ENCODE assay signal across 15 cellular contexts in the genomic region with DNA sequence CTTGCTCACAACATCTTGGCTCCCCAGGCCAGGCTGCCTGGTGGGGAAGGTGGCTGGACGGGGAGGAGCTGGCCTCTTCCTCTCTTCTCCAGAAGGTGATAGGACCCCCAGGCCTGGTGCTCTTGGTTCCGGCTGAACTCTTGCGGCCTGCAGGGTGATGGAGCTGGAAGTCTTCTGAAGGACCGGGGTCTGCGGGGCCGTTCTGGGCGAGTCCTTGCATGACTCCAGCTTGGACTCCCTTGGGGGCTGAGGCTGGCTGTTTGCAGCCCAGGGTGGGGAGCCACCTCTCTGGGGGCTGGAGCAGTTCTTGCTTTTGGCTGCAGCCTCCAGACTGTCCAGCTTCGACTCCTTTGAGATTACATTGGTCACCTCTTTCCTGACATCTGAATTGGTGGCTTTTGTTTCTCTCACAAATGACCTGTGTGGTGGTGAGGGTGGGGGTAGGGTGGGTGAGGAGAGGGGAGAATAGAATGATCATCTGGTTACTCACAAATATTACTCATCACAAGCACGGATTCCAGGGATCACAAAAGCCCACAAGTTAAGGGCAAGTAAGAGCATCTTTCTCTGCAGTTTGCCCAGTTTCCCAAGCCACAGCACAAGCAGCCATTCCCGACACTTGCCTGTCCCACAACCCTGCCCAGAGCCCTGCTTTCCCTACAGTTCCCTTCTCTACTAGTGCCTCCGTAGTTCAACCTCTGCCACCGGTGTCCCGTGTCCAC.
DNase-seq lines count a peak whose midpoint lies in the region; ATAC-seq and TF ChIP-seq lines count a peak whose summit lies in the region.
"Had no signal": no experiment of that assay in that cellular context is flagged by ENCODE, and none has a peak within 500 bp of the region (broad histone marks: within the 10 kb centered on the region; RNA-seq: fewer than 3 reads in every experiment).

No MANE protein-coding gene starts in this region.

- H3K27me3 Mint-ChIP-seq in nephron progenitor cell (ENCODE audit: low read depth, poor library complexity), result peaks cover 8% of the 10 kb centered on the region
- no peaks in the 10 kb centered on the region for H3K27me3 Mint-ChIP-seq in CD4-positive, alpha-beta T cell

- H3K9me3 Mint-ChIP-seq in nephron progenitor cell, result peaks cover 5% of the 10 kb centered on the region
- no peaks in the 10 kb centered on the region for H3K9me3 Mint-ChIP-seq in CD4-positive, alpha-beta T cell

- H3K36me3 Mint-ChIP-seq in nephron progenitor cell (ENCODE audit: low read depth), result peaks cover 16% of the 10 kb centered on the region
- no peaks in the 10 kb centered on the region for H3K36me3 Mint-ChIP-seq in CD4-positive, alpha-beta T cell (ENCODE audit: low read depth)

- H3K36me3 ChIP-seq in SK-N-SH (replicated peaks in 1 of 2; ENCODE audit: control insufficient read depth in 1 of 2, insufficient read depth in 2 of 2, low read length in 1 of 2), result peaks cover 61 to 81% of the 10 kb centered on the region in 2 experiments
- H3K36me3 ChIP-seq: adrenal gland, suprapubic skin had no signal

- intact Hi-C loops in CD4-positive, alpha-beta T cell (cut with DNase I, micrococcal nuclease), result no loop called here

- no peak overlapping the region for H3K4me3 ChIP-seq in SK-N-SH (ENCODE audit: low read depth in 2 of 2, low read length in 1 of 2)
- H3K4me3 ChIP-seq in skeletal muscle cell (ENCODE audit: low read depth, low read length), result no peak overlapping the region
- H3K4me3 ChIP-seq: adrenal gland, SK-N-MC, suprapubic skin had no signal

- peaks cover 2 to 42% of the 10 kb centered on the region in 2 experiments; a peak in 3 of 4 replicates for H3K4me1 ChIP-seq in SK-N-SH (ENCODE audit: control insufficient read depth in 1 of 2, insufficient read depth in 2 of 2, low read depth in 1 of 2, low read length in 1 of 2)
- H3K4me1 ChIP-seq: adrenal gland, suprapubic skin had no signal

- ATAC-seq in omental fat pad (ENCODE audit: low FRiP score), result no peak
- ATAC-seq in CD4-positive, alpha-beta T cell (ENCODE audit: poor library complexity), result no peak

- H3K27ac Mint-ChIP-seq in nephron progenitor cell, result no peak overlapping the region
- H3K27ac Mint-ChIP-seq in CD4-positive, alpha-beta T cell, result no peak overlapping the region

- H3K9ac ChIP-seq in SK-N-SH, result peak overlapping the region; percentile 78

- 58% methylated on average over 12 of the region's 13 CpGs for WGBS in SK-N-SH (ENCODE audit: low lambda C conversion rate)

- no peaks in the 10 kb centered on the region for H4K20me1 ChIP-seq in SK-N-SH (ENCODE audit: insufficient read depth)

- no peak overlapping the region for H2AFZ ChIP-seq in SK-N-SH (ENCODE audit: low read depth)

- no peaks in the 10 kb centered on the region for H3K9me3 ChIP-seq in SK-N-SH
- H3K9me3 ChIP-seq in CD4-positive, alpha-beta T cell (ENCODE audit: control insufficient read depth, low read length), result no peaks in the 10 kb centered on the region
- H3K9me3 ChIP-seq: adrenal gland, suprapubic skin had no signal

- peaks cover 16% of the 10 kb centered on the region for H3F3A ChIP-seq in SK-N-SH (replicated peaks; ENCODE audit: insufficient read depth)

- CTCF ChIA-PET in SK-N-SH (lab: Yijun Ruan, JAX), result interaction anchor here (0.9 to 1.7 kb wide), 3 partner anchors 10 to 92 kb away, joined by 3 to 7 read pairs (median 6); no protein-coding TSS in a partner anchor
- CTCF ChIA-PET in CD4-positive, alpha-beta T cell (lab: Charles Lee), result interaction anchor here (1.3 kb wide), 1 partner anchor 10 kb away, joined by 3 read pairs; no protein-coding TSS in a partner anchor

- no peak for TF ChIP-seq RAD21 in SK-N-SH (IDR thresholded peaks at IDR 0.05; ENCODE audit: low read length)

- no peak overlapping the region for H3K4me3 Mint-ChIP-seq in nephron progenitor cell
- H3K4me3 Mint-ChIP-seq in CD4-positive, alpha-beta T cell, result no peak overlapping the region

- no peaks in the 10 kb centered on the region for H3K9me2 ChIP-seq in SK-N-SH

- TF ChIP-seq CTCF in SK-N-SH (IDR thresholded peaks at IDR 0.05), result no peak
- TF ChIP-seq CTCF in nephron progenitor cell (IDR thresholded peaks at IDR 0.05), result no peak
- no peak for TF ChIP-seq CTCF in omental fat pad (IDR thresholded peaks at IDR 0.05)
- no peak for TF ChIP-seq CTCF in CD4-positive, alpha-beta T cell (IDR thresholded peaks at IDR 0.05)

- H3K27me3 ChIP-seq in SK-N-SH (ENCODE audit: insufficient read depth), result no peaks in the 10 kb centered on the region
- no peaks in the 10 kb centered on the region for H3K27me3 ChIP-seq in CD4-positive, alpha-beta T cell (ENCODE audit: control insufficient read depth, insufficient read depth, low read length)
- H3K27me3 ChIP-seq: suprapubic skin had no signal

- H3K79me2 ChIP-seq in SK-N-SH (ENCODE audit: insufficient read depth), result peaks cover 51% of the 10 kb centered on the region

- TF ChIP-seq EP300 in SK-N-SH (IDR thresholded peaks at IDR 0.05; ENCODE audit: borderline replicate concordance in 1 of 2, low read depth in 1 of 2, low read length in 1 of 2), result peak in 1 of 2 experiments; percentile 81; a peak in 2 of 4 replicates

- POLR2A ChIA-PET in SK-N-SH (lab: Yijun Ruan, JAX), result no interaction called here
- POLR2A ChIA-PET in CD4-positive, alpha-beta T cell (lab: Charles Lee), result no interaction called here

- peaks cover 14% of the 10 kb centered on the region for H3K4me1 Mint-ChIP-seq in nephron progenitor cell
- H3K4me1 Mint-ChIP-seq in CD4-positive, alpha-beta T cell (ENCODE audit: low read depth), result no peaks in the 10 kb centered on the region

- peak overlapping the region; percentile 55 to 97; a peak in 3 of 4 replicates for H3K27ac ChIP-seq in SK-N-SH (ENCODE audit: low read depth in 2 of 2, low read length in 1 of 2)
- H3K27ac ChIP-seq in CD4-positive, alpha-beta T cell (ENCODE audit: low read depth, low read length), result no peak overlapping the region
- H3K27ac ChIP-seq: adrenal gland, SK-N-MC, suprapubic skin had no signal

- H3K4me2 ChIP-seq in SK-N-SH, result peak overlapping the region; percentile 53; the same call in 1 of the 2 replicates

- DNase-seq in GM04504 (ENCODE audit: low read depth) (peak; percentile 75), SK-N-SH (no peak), fibroblast of peridontal ligament (ENCODE audit: extremely low read depth) (peak; percentile 87), skeletal muscle cell (ENCODE audit: low read depth) (peak; percentile 73), nephron progenitor cell (no peak), mucosa of gallbladder (ENCODE audit: low spot score) (no peak), omental fat pad (ENCODE audit: low spot score) (no peak)
- DNase-seq in CD4-positive, alpha-beta T cell, result no peak
- DNase-seq: activated T-cell treated with anti-CD3 and anti-CD28 coated beads for 4 hours, adrenal gland, H7, NCI-H1694, NCI-H774 had no signal

TF ChIP-seq in SK-N-SH, 30 proteins besides CTCF, POLR2A, EP300 and RAD21:
- TF ChIP-seq EZH2phosphoT487 (IDR thresholded peaks at IDR 0.05; ENCODE audit: borderline replicate concordance, low read depth), result no peak
- TF ChIP-seq TCF12 (IDR thresholded peaks at IDR 0.05), result peak; percentile 79
- peak; percentile 37; the same call in 1 of the 2 replicates for TF ChIP-seq MAX (IDR thresholded peaks at IDR 0.05; ENCODE audit: low read depth)
- no peak for TF ChIP-seq NRF1 (IDR thresholded peaks at IDR 0.05; ENCODE audit: low read depth, low read length)
- 0 out of 2 replicates have a peak, but pooled peaks have one; percentile 19 for TF ChIP-seq ELF1 (IDR thresholded peaks at IDR 0.05)
- TF ChIP-seq JUND (IDR thresholded peaks at IDR 0.05), result peak; percentile 60
- TF ChIP-seq, protein P1, sequence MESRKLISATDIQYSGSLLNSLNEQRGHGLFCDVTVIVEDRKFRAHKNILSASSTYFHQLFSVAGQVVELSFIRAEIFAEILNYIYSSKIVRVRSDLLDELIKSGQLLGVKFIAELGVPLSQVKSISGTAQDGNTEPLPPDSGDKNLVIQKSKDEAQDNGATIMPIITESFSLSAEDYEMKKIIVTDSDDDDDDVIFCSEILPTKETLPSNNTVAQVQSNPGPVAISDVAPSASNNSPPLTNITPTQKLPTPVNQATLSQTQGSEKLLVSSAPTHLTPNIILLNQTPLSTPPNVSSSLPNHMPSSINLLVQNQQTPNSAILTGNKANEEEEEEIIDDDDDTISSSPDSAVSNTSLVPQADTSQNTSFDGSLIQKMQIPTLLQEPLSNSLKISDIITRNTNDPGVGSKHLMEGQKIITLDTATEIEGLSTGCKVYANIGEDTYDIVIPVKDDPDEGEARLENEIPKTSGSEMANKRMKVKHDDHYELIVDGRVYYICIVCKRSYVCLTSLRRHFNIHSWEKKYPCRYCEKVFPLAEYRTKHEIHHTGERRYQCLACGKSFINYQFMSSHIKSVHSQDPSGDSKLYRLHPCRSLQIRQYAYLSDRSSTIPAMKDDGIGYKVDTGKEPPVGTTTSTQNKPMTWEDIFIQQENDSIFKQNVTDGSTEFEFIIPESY (IDR thresholded peaks at IDR 0.05; ENCODE audit: borderline replicate concordance, low read depth), result peak; percentile 34; the same call in 1 of the 2 replicates
- 0 out of 2 replicates have a peak, but pooled peaks have one; percentile 46 for TF ChIP-seq FOXM1 (IDR thresholded peaks at IDR 0.05; ENCODE audit: low read depth)
- TF ChIP-seq TEAD4 (IDR thresholded peaks at IDR 0.05; ENCODE audit: borderline replicate concordance, insufficient read depth), result peak; percentile 82
- peak; percentile 61; the same call in 1 of the 2 replicates for TF ChIP-seq NFIC (IDR thresholded peaks at IDR 0.05; ENCODE audit: borderline replicate concordance)
- no peak for TF ChIP-seq MXI1 (IDR thresholded peaks at IDR 0.05; ENCODE audit: low read depth, low read length)
- TF ChIP-seq FOSL2 (IDR thresholded peaks at IDR 0.05; ENCODE audit: borderline replicate concordance, low read depth), result peak; percentile 91
- TF ChIP-seq RXRA (IDR thresholded peaks at IDR 0.05; ENCODE audit: borderline replicate concordance, low read depth), result peak; percentile 80; the same call in 1 of the 2 replicates
- TF ChIP-seq, protein P2, sequence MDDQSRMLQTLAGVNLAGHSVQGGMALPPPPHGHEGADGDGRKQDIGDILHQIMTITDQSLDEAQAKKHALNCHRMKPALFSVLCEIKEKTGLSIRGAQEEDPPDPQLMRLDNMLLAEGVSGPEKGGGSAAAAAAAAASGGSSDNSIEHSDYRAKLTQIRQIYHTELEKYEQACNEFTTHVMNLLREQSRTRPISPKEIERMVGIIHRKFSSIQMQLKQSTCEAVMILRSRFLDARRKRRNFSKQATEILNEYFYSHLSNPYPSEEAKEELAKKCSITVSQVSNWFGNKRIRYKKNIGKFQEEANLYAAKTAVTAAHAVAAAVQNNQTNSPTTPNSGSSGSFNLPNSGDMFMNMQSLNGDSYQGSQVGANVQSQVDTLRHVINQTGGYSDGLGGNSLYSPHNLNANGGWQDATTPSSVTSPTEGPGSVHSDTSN (IDR thresholded peaks at IDR 0.05), result peak; percentile 47
- TF ChIP-seq CHD2 (IDR thresholded peaks at IDR 0.05; ENCODE audit: low read length, partially characterized antibody), result no peak

Comparison
In these comparisons a context has a peak if more than half of its experiments do, and no peak if none do; other contexts are left out.
1. DNase-seq: peak in GM04504 (single experiment), fibroblast of peridontal ligament (single experiment) and skeletal muscle cell (single experiment); none in SK-N-SH (single experiment), nephron progenitor cell (single experiment), mucosa of gallbladder (single experiment), omental fat pad (single experiment) and CD4-positive, alpha-beta T cell (0 of 10).